9 cellular contexts compared by ENCODE assay signal in the genomic region with DNA sequence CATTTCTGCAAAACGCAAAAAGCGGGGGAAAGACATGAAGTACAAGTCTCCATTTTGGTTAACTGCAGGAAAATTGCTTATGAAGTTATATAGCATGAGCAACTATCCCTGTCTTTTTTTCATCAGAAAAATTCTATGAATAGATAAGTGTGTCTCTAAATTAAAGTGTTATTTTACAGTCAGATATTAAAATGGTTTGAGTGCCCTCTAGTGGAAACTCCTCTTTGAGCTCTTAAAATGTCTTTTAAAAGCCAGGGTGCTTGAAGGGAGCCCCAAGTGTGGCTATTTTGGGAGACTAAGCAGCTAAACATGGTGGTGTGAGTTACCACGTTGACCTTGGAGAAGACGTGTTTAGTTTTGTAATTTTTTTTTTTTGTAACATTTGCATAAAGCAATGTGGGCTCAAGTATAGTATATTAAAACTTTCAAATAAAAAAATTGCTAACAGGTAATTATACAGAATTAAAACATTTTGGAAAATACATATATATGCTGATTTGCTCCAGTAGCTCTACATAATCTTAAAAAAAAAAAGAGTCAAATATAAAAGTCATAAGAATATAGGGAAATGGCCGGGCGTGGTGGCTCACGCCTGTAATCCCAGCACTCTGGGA.
DNase-seq lines count a peak whose midpoint lies in the region; ATAC-seq, FAIRE-seq and TF ChIP-seq lines count a peak whose summit lies in the region.
"Had no signal": no experiment of that assay in that cellular context is flagged by ENCODE, and none has a peak within 500 bp of the region (broad histone marks: within the 10 kb centered on the region; RNA-seq: fewer than 3 reads in every experiment).

No MANE protein-coding gene starts in this region.

- DNase-seq in DND-41 (no peak), Kasumi-1 (lab: John Stamatoyannopoulos, UW) (peak; percentile 76 to 83), RCC 7860 (ENCODE audit: low spot score) (peak; percentile 55), esophagus muscularis mucosa (ENCODE audit: extremely low spot score) (no peak), neural crest cell (ENCODE audit: low read depth, low spot score) (no peak)
- DNase-seq in stimulated activated effector memory CD8-positive, alpha-beta T cell treated with anti-CD3 and anti-CD28 coated beads, Interleukin-12 subunit alpha, Interleukin-12 subunit beta, amount 100 ng/mL, for 72 hours (ENCODE audit: low spot score in 2 of 2) = no peak
- DNase-seq in stimulated activated naive CD8-positive, alpha-beta T cell treated with anti-CD3 and anti-CD28 coated beads, Interleukin-15, amount 100 ng/mL, for 72 hours = no peak

- H3K27ac ChIP-seq in DND-41 (ENCODE audit: low read length) = no peak overlapping the region
- no peak overlapping the region for H3K27ac ChIP-seq in esophagus muscularis mucosa (replicated peaks in 1 of 4)

- TF ChIP-seq EP300 in esophagus muscularis mucosa (IDR thresholded peaks at IDR 0.05) = no peak

- no peak overlapping the region for H3K4me2 ChIP-seq in DND-41 (ENCODE audit: insufficient read depth, low read length)

- no peak overlapping the region for H2AFZ ChIP-seq in DND-41 (ENCODE audit: low read depth, low read length)

- H3K9me3 ChIP-seq in DND-41 (ENCODE audit: insufficient read depth, low read length, severe bottlenecking) = no peaks in the 10 kb centered on the region
- no peaks in the 10 kb centered on the region for H3K9me3 ChIP-seq in esophagus muscularis mucosa

- peaks cover 7% of the 10 kb centered on the region for H3K27me3 ChIP-seq in DND-41 (ENCODE audit: insufficient read depth, low read length, poor library complexity)
- H3K27me3 ChIP-seq in esophagus muscularis mucosa = no peaks in the 10 kb centered on the region

- no peaks in the 10 kb centered on the region for H3K4me1 Mint-ChIP-seq in neural crest cell
- no peaks in the 10 kb centered on the region for H3K4me1 Mint-ChIP-seq in stimulated activated effector memory CD8-positive, alpha-beta T cell treated with anti-CD3 and anti-CD28 coated beads, Interleukin-12 subunit alpha, Interleukin-12 subunit beta, amount 100 ng/mL, for 72 hours
- H3K4me1 Mint-ChIP-seq in stimulated activated naive CD8-positive, alpha-beta T cell treated with anti-CD3 and anti-CD28 coated beads, Interleukin-15, amount 100 ng/mL, for 72 hours = no peaks in the 10 kb centered on the region

- TF ChIP-seq CTCF in DND-41 (IDR thresholded peaks at IDR 0.05; ENCODE audit: borderline replicate concordance, extremely low read depth, low read length, poor library complexity, severe bottlenecking) (peak; percentile 72), esophagus muscularis mucosa (IDR thresholded peaks at IDR 0.05) (peak; percentile 55 to 66 (median 62)), neural crest cell (conservative IDR thresholded peaks at IDR 0.05) (peak; percentile 80)

- H3K79me2 ChIP-seq in DND-41 (ENCODE audit: insufficient read depth, low read length) = no peaks in the 10 kb centered on the region

- TF ChIP-seq POLR2A in esophagus muscularis mucosa (IDR thresholded peaks at IDR 0.05; ENCODE audit: low read depth) = no peak

- H3K27ac Mint-ChIP-seq in neural crest cell (ENCODE audit: unreplicated experiment) = no peak overlapping the region
- no peak overlapping the region for H3K27ac Mint-ChIP-seq in stimulated activated effector memory CD8-positive, alpha-beta T cell treated with anti-CD3 and anti-CD28 coated beads, Interleukin-12 subunit alpha, Interleukin-12 subunit beta, amount 100 ng/mL, for 72 hours
- no peak overlapping the region for H3K27ac Mint-ChIP-seq in stimulated activated naive CD8-positive, alpha-beta T cell treated with anti-CD3 and anti-CD28 coated beads, Interleukin-15, amount 100 ng/mL, for 72 hours
- H3K27ac Mint-ChIP-seq: T-helper 1 cell treated with Interleukin-12 subunit alpha and Interleukin-12 subunit beta and Interleukin-4 antibody, amounts not matched to agents 30 μg/mL and 1 μg/mL, for 36 hours had no signal

- H3K36me3 ChIP-seq in DND-41 (ENCODE audit: insufficient read depth, low read length) (no peaks in the 10 kb centered on the region), esophagus muscularis mucosa (peaks cover 0 to 56% (median 30%) of the 10 kb centered on the region in 4 donors)

- intact Hi-C loops in esophagus muscularis mucosa (cut with DNase I) = no loop called here

- H3K36me3 Mint-ChIP-seq in neural crest cell (ENCODE audit: low read depth) = peaks cover 18% of the 10 kb centered on the region
- no peaks in the 10 kb centered on the region for H3K36me3 Mint-ChIP-seq in stimulated activated effector memory CD8-positive, alpha-beta T cell treated with anti-CD3 and anti-CD28 coated beads, Interleukin-12 subunit alpha, Interleukin-12 subunit beta, amount 100 ng/mL, for 72 hours

- ATAC-seq in DND-41 (ENCODE audit: insufficient read depth, low read depth) = no peak
- no peak for ATAC-seq in stimulated activated effector memory CD8-positive, alpha-beta T cell treated with anti-CD3 and anti-CD28 coated beads, Interleukin-12 subunit alpha, Interleukin-12 subunit beta, amount 100 ng/mL, for 72 hours
- no peak for ATAC-seq in stimulated activated naive CD8-positive, alpha-beta T cell treated with anti-CD3 and anti-CD28 coated beads, Interleukin-15, amount 100 ng/mL, for 72 hours
- no peak for ATAC-seq in GM21825 (IDR thresholded peaks at IDR 0.05; ENCODE audit: unreplicated experiment)

- H3K9me3 Mint-ChIP-seq in neural crest cell = no peaks in the 10 kb centered on the region
- no peaks in the 10 kb centered on the region for H3K9me3 Mint-ChIP-seq in stimulated activated effector memory CD8-positive, alpha-beta T cell treated with anti-CD3 and anti-CD28 coated beads, Interleukin-12 subunit alpha, Interleukin-12 subunit beta, amount 100 ng/mL, for 72 hours
- H3K9me3 Mint-ChIP-seq in stimulated activated naive CD8-positive, alpha-beta T cell treated with anti-CD3 and anti-CD28 coated beads, Interleukin-15, amount 100 ng/mL, for 72 hours = no peaks in the 10 kb centered on the region
- H3K9me3 Mint-ChIP-seq: T-helper 1 cell treated with Interleukin-12 subunit alpha and Interleukin-12 subunit beta and Interleukin-4 antibody, amounts not matched to agents 30 μg/mL and 1 μg/mL, for 36 hours had no signal

- H3K4me1 ChIP-seq in DND-41 (ENCODE audit: insufficient read depth, low read length) (no peaks in the 10 kb centered on the region), esophagus muscularis mucosa (peaks cover 0 to 12% (median 2%) of the 10 kb centered on the region in 4 donors)

- H3K4me3 ChIP-seq in DND-41 (ENCODE audit: low read depth in 1 of 2, low read length in 2 of 2) (no peak overlapping the region), esophagus muscularis mucosa (no peak overlapping the region)

- H3K4me3 Mint-ChIP-seq in neural crest cell = no peak overlapping the region
- H3K4me3 Mint-ChIP-seq in stimulated activated effector memory CD8-positive, alpha-beta T cell treated with anti-CD3 and anti-CD28 coated beads, Interleukin-12 subunit alpha, Interleukin-12 subunit beta, amount 100 ng/mL, for 72 hours = no peak overlapping the region
- no peak overlapping the region for H3K4me3 Mint-ChIP-seq in stimulated activated naive CD8-positive, alpha-beta T cell treated with anti-CD3 and anti-CD28 coated beads, Interleukin-15, amount 100 ng/mL, for 72 hours
- H3K4me3 Mint-ChIP-seq: T-helper 1 cell treated with Interleukin-12 subunit alpha and Interleukin-12 subunit beta and Interleukin-4 antibody, amounts not matched to agents 30 μg/mL and 1 μg/mL, for 36 hours had no signal

- H4K20me1 ChIP-seq in DND-41 (ENCODE audit: insufficient read depth, low read length) = no peaks in the 10 kb centered on the region

- peak; percentile 78 for FAIRE-seq in RCC 7860 (lab: Jason Lieb, UNC)

- H3K27me3 Mint-ChIP-seq in neural crest cell (ENCODE audit: low read depth) = no peaks in the 10 kb centered on the region
- H3K27me3 Mint-ChIP-seq in stimulated activated naive CD8-positive, alpha-beta T cell treated with anti-CD3 and anti-CD28 coated beads, Interleukin-15, amount 100 ng/mL, for 72 hours = peaks cover 7% of the 10 kb centered on the region

- no peak overlapping the region for H3K9ac ChIP-seq in DND-41 (ENCODE audit: low read depth, low read length)

- 70% methylated on average over 7 of the region's 7 CpGs for WGBS in esophagus muscularis mucosa

Comparison
In these comparisons a context has a peak if more than half of its experiments do, and no peak if none do; other contexts are left out.
1. DNase-seq: peak in Kasumi-1 (2 of 2) and RCC 7860 (single experiment); none in DND-41 (single experiment), esophagus muscularis mucosa (single experiment), neural crest cell (single experiment), stimulated activated effector memory CD8-positive, alpha-beta T cell treated with anti-CD3 and anti-CD28 coated beads, Interleukin-12 subunit alpha, Interleukin-12 subunit beta, amount 100 ng/mL, for 72 hours (0 of 2) and stimulated activated naive CD8-positive, alpha-beta T cell treated with anti-CD3 and anti-CD28 coated beads, Interleukin-15, amount 100 ng/mL, for 72 hours (0 of 2).
2. Peak in every context shown above with its lines, with median percentiles within 50 percentile points of each other: CTCF ChIP-seq.